22 cellular contexts compared by ENCODE assay signal in the genomic region with DNA sequence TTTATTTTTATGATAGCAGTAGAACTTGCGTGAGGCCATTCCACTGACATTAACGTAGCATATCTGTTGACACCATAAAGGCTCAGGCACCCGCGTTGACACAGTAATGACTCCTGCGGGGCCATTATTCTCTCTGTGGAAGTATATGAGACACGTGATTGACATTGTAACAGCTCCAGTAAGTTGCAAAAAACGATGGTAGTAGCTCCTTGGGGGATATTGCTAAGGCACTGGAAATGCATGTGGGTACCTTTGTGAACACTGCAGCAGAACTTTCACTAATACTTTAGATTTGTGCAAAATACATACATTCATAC.
DNase-seq lines count a peak whose midpoint lies in the region; ATAC-seq and TF ChIP-seq lines count a peak whose summit lies in the region.
"Had no signal": no experiment of that assay in that cellular context is flagged by ENCODE, and none has a peak within 500 bp of the region (broad histone marks: within the 10 kb centered on the region; RNA-seq: fewer than 3 reads in every experiment).

No MANE protein-coding gene starts in this region.

- H3K9me3 ChIP-seq in BLaER1 treated with 17β-estradiol and CSF1 and Interleukin-3, amounts not matched to agents 10 nM and 100 nM (replicated peaks in 1 of 11) = peaks cover 0 to 23% (median 16%) of the 10 kb centered on the region in 11 experiments; a peak in 15 of 22 replicates
- no peaks in the 10 kb centered on the region for H3K9me3 ChIP-seq in ectodermal cell (ENCODE audit: control insufficient read depth, low read length)
- no peaks in the 10 kb centered on the region; the same call in 1 of the 2 replicates for H3K9me3 ChIP-seq in Karpas-422 (ENCODE audit: low read length)
- H3K9me3 ChIP-seq: A549, Caco-2 had no signal

- WGBS in ectodermal cell, 2 experiments = 50 to 54% methylated on average over 7 of the region's 7 CpGs

- H3K4me1 ChIP-seq in BLaER1 treated with 17β-estradiol and CSF1 and Interleukin-3, amounts not matched to agents 10 nM and 100 nM = peaks cover 4 to 44% (median 32%) of the 10 kb centered on the region in 10 experiments; a peak in 19 of 20 replicates
- H3K4me1 ChIP-seq in ectodermal cell (ENCODE audit: control insufficient read depth, insufficient read depth, low read length) (peaks cover 23% of the 10 kb centered on the region), Karpas-422 (ENCODE audit: low read length) (no peaks in the 10 kb centered on the region)
- H3K4me1 ChIP-seq: A549, Caco-2 had no signal

- H3K4me3 Mint-ChIP-seq in nephron progenitor cell = no peak overlapping the region
- H3K4me3 Mint-ChIP-seq: CD8-positive, alpha-beta T cell had no signal

- H3K4me3 ChIP-seq in BLaER1 treated with 17β-estradiol and CSF1 and Interleukin-3, amounts not matched to agents 10 nM and 100 nM = peak overlapping the region in 1 of 10 experiments; percentile 25; a peak in 1 of 20 replicates
- no peak overlapping the region for H3K4me3 ChIP-seq in ectodermal cell (ENCODE audit: insufficient read depth, low read depth, low read length)
- H3K4me3 ChIP-seq in Karpas-422 (ENCODE audit: low read length) = no peak overlapping the region
- H3K4me3 ChIP-seq: A549, K562, SK-N-MC had no signal

- DNase-seq in HEK293T (ENCODE audit: extremely low spot score) (no peak), nephron progenitor cell (peak; percentile 13), Karpas-422 (no peak), GOT3 (lab: John Stamatoyannopoulos, UW) (no peak), cardiac septum (ENCODE audit: low spot score) (no peak)
- DNase-seq: AML-193; Caco-2; CD8-positive, alpha-beta T cell; MV-4-11; NCI-H1105; NCI-H1436 treated with DMSO at 0.1 percent for 48 hours; NCI-H2029 treated with DMSO at 0.1 percent for 48 hours; NCI-H446 treated with DMSO at 0.1 percent for 48 hours; NCI-H526 treated with DMSO at 0.1 percent for 48 hours; SIG-M5 had no signal

- intact Hi-C loops in cardiac septum (cut with DNase I) = no loop called here

- H3K27ac Mint-ChIP-seq in nephron progenitor cell = no peak overlapping the region
- H3K27ac Mint-ChIP-seq: CD8-positive, alpha-beta T cell had no signal

- no peaks in the 10 kb centered on the region for H4K20me1 ChIP-seq in BLaER1 treated with 17β-estradiol and CSF1 and Interleukin-3, amounts not matched to agents 10 nM and 100 nM
- no peaks in the 10 kb centered on the region for H4K20me1 ChIP-seq in Karpas-422 (ENCODE audit: insufficient read depth, low read depth, low read length)

- ATAC-seq in GM21737 (IDR thresholded peaks at IDR 0.05; ENCODE audit: unreplicated experiment) = no peak
- ATAC-seq: A549; CD8-positive, alpha-beta T cell; K562 had no signal

- H3K9ac ChIP-seq in BLaER1 treated with 17β-estradiol and CSF1 and Interleukin-3, amounts not matched to agents 10 nM and 100 nM = no peak overlapping the region
- no peak overlapping the region for H3K9ac ChIP-seq in Karpas-422 (ENCODE audit: low read length)

- POLR2A ChIA-PET in HEK293T (lab: Yijun Ruan, JAX) = no interaction called here

- peak overlapping the region in 5 of 11 experiments; percentile 8 to 54 (median 38); a peak in 5 of 22 replicates for H3K27ac ChIP-seq in BLaER1 treated with 17β-estradiol and CSF1 and Interleukin-3, amounts not matched to agents 10 nM and 100 nM
- H3K27ac ChIP-seq in ectodermal cell (ENCODE audit: insufficient read depth, low read depth, low read length, poor library complexity, severe bottlenecking) = peak overlapping the region; percentile 87
- H3K27ac ChIP-seq in Karpas-422 (ENCODE audit: low read length) = no peak overlapping the region
- H3K27ac ChIP-seq: A549, C4-2B, SK-N-MC had no signal

- peaks cover 4% of the 10 kb centered on the region for H3K36me3 Mint-ChIP-seq in nephron progenitor cell (ENCODE audit: low read depth)
- H3K36me3 Mint-ChIP-seq: CD8-positive, alpha-beta T cell had no signal

- H3K4me2 ChIP-seq in BLaER1 treated with 17β-estradiol and CSF1 and Interleukin-3, amounts not matched to agents 10 nM and 100 nM = peak overlapping the region; percentile 24 to 82 (median 66); a peak in 21 of 22 replicates
- no peak overlapping the region for H3K4me2 ChIP-seq in Karpas-422 (ENCODE audit: low read depth, low read length, poor library complexity, severe bottlenecking)
- H3K4me2 ChIP-seq: A549 had no signal

- H3K36me3 ChIP-seq in BLaER1 treated with 17β-estradiol and CSF1 and Interleukin-3, amounts not matched to agents 10 nM and 100 nM = no peaks in the 10 kb centered on the region; a peak in 1 of 22 replicates
- H3K36me3 ChIP-seq in ectodermal cell (ENCODE audit: control insufficient read depth, insufficient read depth, low read length) (no peaks in the 10 kb centered on the region), Karpas-422 (ENCODE audit: insufficient read depth, low read length) (no peaks in the 10 kb centered on the region)

- H3K9me2 ChIP-seq in Karpas-422 (replicated peaks; ENCODE audit: insufficient read depth, low read length) = no peaks in the 10 kb centered on the region

- H2AFZ ChIP-seq in Karpas-422 (ENCODE audit: low read length) = no peak overlapping the region

- peaks cover 20% of the 10 kb centered on the region for H3K4me1 Mint-ChIP-seq in nephron progenitor cell

- H3K9me3 Mint-ChIP-seq in nephron progenitor cell = peaks cover 22% of the 10 kb centered on the region

- CTCF ChIA-PET in HEK293T (lab: Yijun Ruan, JAX) = no interaction called here

- H3K27me3 Mint-ChIP-seq in nephron progenitor cell (ENCODE audit: low read depth, poor library complexity) = peaks cover 6% of the 10 kb centered on the region

- no peak for TF ChIP-seq CTCF in nephron progenitor cell (IDR thresholded peaks at IDR 0.05)

- no peaks in the 10 kb centered on the region for H3K27me3 ChIP-seq in BLaER1 treated with 17β-estradiol and CSF1 and Interleukin-3, amounts not matched to agents 10 nM and 100 nM
- no peaks in the 10 kb centered on the region for H3K27me3 ChIP-seq in ectodermal cell (ENCODE audit: control insufficient read depth, insufficient read depth, low read length, poor library complexity, severe bottlenecking)
- no peaks in the 10 kb centered on the region for H3K27me3 ChIP-seq in Karpas-422 (ENCODE audit: low read length)

- no peaks in the 10 kb centered on the region for H3K79me2 ChIP-seq in Karpas-422 (ENCODE audit: low read length)

TF ChIP-seq in HEK293T, 16 proteins besides CTCF, POLR2A, EP300 and RAD21:
- TF ChIP-seq, protein P1, sequence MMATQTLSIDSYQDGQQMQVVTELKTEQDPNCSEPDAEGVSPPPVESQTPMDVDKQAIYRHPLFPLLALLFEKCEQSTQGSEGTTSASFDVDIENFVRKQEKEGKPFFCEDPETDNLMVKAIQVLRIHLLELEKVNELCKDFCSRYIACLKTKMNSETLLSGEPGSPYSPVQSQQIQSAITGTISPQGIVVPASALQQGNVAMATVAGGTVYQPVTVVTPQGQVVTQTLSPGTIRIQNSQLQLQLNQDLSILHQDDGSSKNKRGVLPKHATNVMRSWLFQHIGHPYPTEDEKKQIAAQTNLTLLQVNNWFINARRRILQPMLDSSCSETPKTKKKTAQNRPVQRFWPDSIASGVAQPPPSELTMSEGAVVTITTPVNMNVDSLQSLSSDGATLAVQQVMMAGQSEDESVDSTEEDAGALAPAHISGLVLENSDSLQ (IDR thresholded peaks at IDR 0.05) = peak; percentile 48
- no peak for TF ChIP-seq NFRKB (IDR thresholded peaks at IDR 0.05)
- no peak for TF ChIP-seq ZNF384 (IDR thresholded peaks at IDR 0.05)
- no peak for TF ChIP-seq ELF4 (IDR thresholded peaks at IDR 0.05)
- no peak for TF ChIP-seq ARNT (IDR thresholded peaks at IDR 0.05)
- no peak for TF ChIP-seq SUZ12 (IDR thresholded peaks at IDR 0.05)
